Comparison of ENCODE assay signal across 15 cellular contexts in genomic region chr16:55411231-55411630, GRCh38.
DNase-seq lines count a peak whose midpoint lies in the region; ATAC-seq and TF ChIP-seq lines count a peak whose summit lies in the region.
"Had no signal": no experiment of that assay in that cellular context is flagged by ENCODE, and none has a peak within 500 bp of the region (broad histone marks: within the 10 kb centered on the region; RNA-seq: fewer than 3 reads in every experiment).

No MANE protein-coding gene starts in this region.

- H3K9me3 ChIP-seq in SJCRH30 (replicated peaks) = no peaks in the 10 kb centered on the region
- H3K9me3 ChIP-seq in upper lobe of right lung = no peaks in the 10 kb centered on the region

- H3K36me3 ChIP-seq in SJCRH30 = no peaks in the 10 kb centered on the region
- no peaks in the 10 kb centered on the region for H3K36me3 ChIP-seq in upper lobe of right lung

- peak; percentile 61 for ATAC-seq in upper lobe of right lung
- ATAC-seq in HG02884 (IDR thresholded peaks at IDR 0.05; ENCODE audit: unreplicated experiment) = no peak
- ATAC-seq in HG03520 (IDR thresholded peaks at IDR 0.05; ENCODE audit: unreplicated experiment) = no peak
- ATAC-seq: CD8-positive, alpha-beta T cell; HepG2 had no signal

- H3K4me1 ChIP-seq in SJCRH30 (peaks cover 38% of the 10 kb centered on the region), upper lobe of right lung (no peaks in the 10 kb centered on the region)

- H3K4me3 ChIP-seq in SJCRH30 (no peak overlapping the region), fibroblast of mammary gland (ENCODE audit: control insufficient read depth, low read depth, low read length) (no peak overlapping the region), upper lobe of right lung (no peak overlapping the region)

- no peaks in the 10 kb centered on the region; the same call in none of the 2 replicates for H3K27me3 ChIP-seq in SJCRH30
- no peaks in the 10 kb centered on the region for H3K27me3 ChIP-seq in upper lobe of right lung

- intact Hi-C loops in upper lobe of right lung (cut with DNase I) = no loop called here

- DNase-seq in EL (peak; percentile 7), SJCRH30 (peak; percentile 77 to 86), fibroblast of mammary gland (ENCODE audit: low read depth) (peak; percentile 15), upper lobe of right lung (no peak)
- no peak for DNase-seq in activated naive CD4-positive, alpha-beta T cell treated with Interleukin-2 at 50 U/mL for 16 hours
- DNase-seq: CD8-positive, alpha-beta T cell; GDM1; HFFc6; NCI-H1092 treated with DMSO at 0.1 percent for 48 hours; NCI-H1694; NCI-H524 treated with DMSO at 0.1 percent for 48 hours had no signal

- TF ChIP-seq CTCF in fibroblast of mammary gland (conservative IDR thresholded peaks at IDR 0.05; ENCODE audit: control insufficient read depth, insufficient read depth, low read depth, low read length) = no peak
- TF ChIP-seq CTCF in upper lobe of right lung (IDR thresholded peaks at IDR 0.05) = no peak

- no peak overlapping the region for H3K27ac ChIP-seq in SJCRH30
- H3K27ac ChIP-seq in upper lobe of right lung = no peak overlapping the region
- H3K27ac ChIP-seq: KMS-11 had no signal

Comparison
In these comparisons a context has a peak if more than half of its experiments do, and no peak if none do; other contexts are left out.
1. DNase-seq: peak in EL (single experiment), SJCRH30 (2 of 2) and fibroblast of mammary gland (single experiment); none in upper lobe of right lung (single experiment) and activated naive CD4-positive, alpha-beta T cell treated with Interleukin-2 at 50 U/mL for 16 hours (single experiment).